ENCODE assay signal across 8 cellular contexts in genomic region chr12:10153271-10154144, GRCh38. TPM values are rescaled to one million over a fixed set of nuclear protein-coding genes. Genes with fewer than 3 reads are reported as not detected.
A peak's percentile ranks its signal among the peaks of the same experiment; 100 is the strongest.
DNase-seq lines count a peak whose midpoint lies in the region; ATAC-seq and TF ChIP-seq lines count a peak whose summit lies in the region.

No MANE protein-coding gene starts in this region.

- H3K9me3 Mint-ChIP-seq in naive B cell = peaks cover 0 to 4% (median 0%) of the 10 kb centered on the region in 7 donors

- peak overlapping the region in 2 of 6 donors; percentile 74 to 86 for H3K27ac Mint-ChIP-seq in naive B cell

- ATAC-seq in HG03521 (IDR thresholded peaks at IDR 0.05; ENCODE audit: unreplicated experiment) (peak; percentile 44), Panc1 (peak; percentile 93), naive B cell (ENCODE audit: low read depth in 2 of 2) (peak; percentile 65 to 72), HG02970 (IDR thresholded peaks at IDR 0.05; ENCODE audit: low FRiP score, unreplicated experiment) (no peak)

- in situ Hi-C loops in Panc1 (cut with HindIII; ENCODE audit: low pct_unique_long_range_greater_than_20kb, low sequenced_read_pairs) = no loop called here

- H3K4me1 Mint-ChIP-seq in naive B cell = peaks cover 7 to 15% (median 9%) of the 10 kb centered on the region in 3 donors

- no peaks in the 10 kb centered on the region for H3K9me3 ChIP-seq in Panc1 (ENCODE audit: control insufficient read depth, insufficient read depth, low read depth, low read length)

- H3K27me3 Mint-ChIP-seq in naive B cell = peaks cover 0 to 24% (median 10%) of the 10 kb centered on the region in 3 donors

- intact Hi-C loops in Panc1 (cut with micrococcal nuclease; ENCODE audit: unreplicated experiment) = loop anchor here (1.0 kb wide), 1 partner anchor 37 kb away; no protein-coding TSS in a partner anchor

- TF ChIP-seq CTCF in GM12872 (IDR thresholded peaks at IDR 0.05; ENCODE audit: insufficient read depth, low read depth, low read length) (peak; percentile 78), Panc1 (IDR thresholded peaks at IDR 0.05) (peak; percentile 85)

- H3K36me3 ChIP-seq in Panc1 (ENCODE audit: control insufficient read depth, insufficient read depth, low read length) = no peaks in the 10 kb centered on the region

- CTCF ChIA-PET in Panc1 (lab: Charles Lee) = interaction anchor here (0.6 to 2.2 kb wide), 6 partner anchors 10 to 74 kb away, joined by 3 to 7 read pairs (median 4); partner anchors contain the start of gene OLR1

- peak overlapping the region; percentile 70 for H3K27ac ChIP-seq in Panc1 (ENCODE audit: low read length)

- no TSS peak for BruUV-seq in Panc1 (replicated peaks; lab: Mats Ljungman, UMichigan)

- H3K36me3 Mint-ChIP-seq in naive B cell = no peaks in the 10 kb centered on the region

- H3K4me1 ChIP-seq in Panc1 (ENCODE audit: control insufficient read depth, insufficient read depth, low read length) = peaks cover 5% of the 10 kb centered on the region; the same call in 1 of the 2 replicates

- peak overlapping the region; percentile 76 to 95 (median 91) for H3K4me3 Mint-ChIP-seq in naive B cell

- POLR2A ChIA-PET in Panc1 (lab: Charles Lee) = no interaction called here

- peak overlapping the region; percentile 53 to 66 for H3K4me3 ChIP-seq in Panc1 (ENCODE audit: low read depth in 2 of 2, low read length in 2 of 2)

- H3K27me3 ChIP-seq in Panc1 (ENCODE audit: control insufficient read depth, insufficient read depth, low read length) = no peaks in the 10 kb centered on the region

- DNase-seq in Panc1 (ENCODE audit: low read depth, low spot score) = no peak
- DNase-seq in activated T-helper 1 cell treated with Interleukin-2 at 50 U/mL for 16 hours (ENCODE audit: low read depth) = peak; percentile 18
- DNase-seq in fibroblast of peridontal ligament (ENCODE audit: extremely low read depth) = peak; percentile 76
- DNase-seq in naive B cell = peak; percentile 52
- peak; percentile 7 to 41 for DNase-seq in stimulated activated CD8-positive, alpha-beta memory T cell treated with anti-CD3 and anti-CD28 coated beads, Interleukin-7, amount 100 ng/mL, for 4 hours (ENCODE audit: low read depth in 2 of 2)

RNA-seq across cellular contexts. Expression of gene OLR1, which starts 18.4 kb away (rescaled TPM):
- total RNA-seq in Panc1 (2021; ENCODE audit: unreplicated experiment) = 0.74 TPM
- 0.42 TPM for polyA plus RNA-seq in Panc1 (2012; ENCODE audit: insufficient read length)
- not detected for polyA plus RNA-seq in naive B cell (ENCODE audit: low read depth in 6 of 6)

RNA-seq across cellular contexts. Expression of gene CLEC7A, which starts 23.5 kb away (rescaled TPM):
- total RNA-seq in Panc1 (2021; ENCODE audit: unreplicated experiment) = not detected
- 0.08 TPM for polyA plus RNA-seq in Panc1 (2012; ENCODE audit: insufficient read length)
- polyA plus RNA-seq in naive B cell (ENCODE audit: low read depth in 6 of 6) = under 1 TPM in 4 of 6 donors, not detected in 2; 0.12 to 0.78 (median 0.58) TPM

RNA-seq across cellular contexts. Expression of gene TMEM52B, which starts 25.3 kb away (rescaled TPM):
- not detected for total RNA-seq in Panc1 (2021; ENCODE audit: unreplicated experiment)
- polyA plus RNA-seq in Panc1 (2012; ENCODE audit: insufficient read length) = not detected
- not detected for polyA plus RNA-seq in naive B cell (ENCODE audit: low read depth in 6 of 6)

RNA-seq across cellular contexts. Expression of gene CLEC1A, which starts 54.7 kb away (rescaled TPM):
- 0.41 TPM for total RNA-seq in Panc1 (2021; ENCODE audit: unreplicated experiment)
- polyA plus RNA-seq in Panc1 (2012; ENCODE audit: insufficient read length) = not detected
- not detected for polyA plus RNA-seq in naive B cell (ENCODE audit: low read depth in 6 of 6)

RNA-seq across cellular contexts. Expression of gene GABARAPL1, which starts 59.2 kb away (rescaled TPM):
- total RNA-seq in Panc1 (2021; ENCODE audit: unreplicated experiment) = 24.1 TPM
- polyA plus RNA-seq in Panc1 (2012; ENCODE audit: insufficient read length) = 30.0 TPM
- polyA plus RNA-seq in naive B cell (ENCODE audit: low read depth in 6 of 6) = 1 to 10 TPM in 5 of 6 donors, not detected in 1; 1.3 to 2.8 (median 2.1) TPM
